Comparison of ENCODE assay signal across 11 cellular contexts in the genomic region with DNA sequence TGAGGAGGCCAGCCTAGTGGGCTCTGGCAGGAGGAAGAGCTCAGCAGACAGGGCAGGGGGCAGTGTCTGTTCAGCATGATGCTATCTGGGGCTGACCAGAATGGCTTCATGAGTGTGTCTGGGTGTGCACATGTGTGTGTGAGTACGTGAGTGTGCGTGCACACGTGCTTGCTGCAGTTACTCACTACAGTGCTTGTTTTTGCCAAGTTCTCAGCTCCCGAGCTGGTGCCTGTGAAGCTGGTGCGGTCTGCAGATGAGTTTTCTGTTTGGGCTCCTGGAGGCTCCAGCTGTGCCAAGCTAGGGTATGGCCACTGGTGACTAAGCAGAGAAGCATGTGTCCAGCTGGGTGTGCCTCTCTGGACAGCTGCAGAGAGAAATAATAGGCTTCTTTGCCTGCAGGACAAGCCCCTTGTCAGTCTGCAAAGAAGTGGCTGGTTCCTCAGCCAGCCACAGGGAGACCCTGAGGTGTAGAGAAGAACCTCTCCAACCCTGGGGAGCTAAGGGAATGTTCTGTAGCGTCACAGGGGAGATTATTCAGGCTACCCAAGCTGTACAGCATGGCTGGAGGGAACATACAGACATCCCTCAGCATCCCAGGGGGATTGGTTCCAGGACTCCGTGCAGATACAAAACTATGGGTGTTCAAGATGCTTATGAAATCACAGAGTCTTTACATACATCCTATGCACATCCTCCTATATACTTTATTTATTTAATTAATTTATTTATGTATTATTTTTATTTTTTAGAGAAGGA. TPM values are rescaled to one million over a fixed set of nuclear protein-coding genes. Genes with fewer than 3 reads are reported as not detected.
A peak's percentile ranks its signal among the peaks of the same experiment; 100 is the strongest.
DNase-seq lines count a peak whose midpoint lies in the region; ATAC-seq and TF ChIP-seq lines count a peak whose summit lies in the region.
"Had no signal": no experiment of that assay in that cellular context is flagged by ENCODE, and none has a peak within 500 bp of the region (broad histone marks: within the 10 kb centered on the region; RNA-seq: fewer than 3 reads in every experiment).

No MANE protein-coding gene starts in this region.

- WGBS in adrenal gland, 4 donors, result 27 to 73% (median 56%) methylated on average over 7 of the region's 7 CpGs
- 77 to 94% (median 88%) methylated on average over 7 of the region's 7 CpGs for WGBS in spleen, 5 donors

- no peak overlapping the region for H3K4me2 ChIP-seq in neural progenitor cell

- intact Hi-C loops in adrenal gland (cut with DNase I) (no loop called here), left cardiac atrium (cut with DNase I) (no loop called here), spleen (cut with DNase I; ENCODE audit: low total_unique reads) (no loop called here)

- H3K36me3 ChIP-seq in adrenal gland (replicated peaks in 1 of 2) (no peaks in the 10 kb centered on the region), skeletal muscle tissue (ENCODE audit: control insufficient read depth in 3 of 3, insufficient read depth in 3 of 3, low read length in 3 of 3) (no peaks in the 10 kb centered on the region), spleen (no peaks in the 10 kb centered on the region), neural progenitor cell (no peaks in the 10 kb centered on the region)

- H3K4me1 Mint-ChIP-seq in effector memory CD8-positive, alpha-beta T cell (ENCODE audit: low read depth in 2 of 2), result no peaks in the 10 kb centered on the region
- H3K4me1 Mint-ChIP-seq in neural progenitor cell, result peaks cover 21% of the 10 kb centered on the region

- H3K4me3 ChIP-seq in adrenal gland (no peak overlapping the region), skeletal muscle tissue (ENCODE audit: low read length in 3 of 3) (peak overlapping the region in 2 of 3 donors; percentile 22 to 41), spleen (no peak overlapping the region), neural progenitor cell (no peak overlapping the region)
- H3K4me3 ChIP-seq: GM12878 had no signal

- H3K27ac ChIP-seq in adrenal gland, result peak overlapping the region in 1 of 5 donors; percentile 57
- H3K27ac ChIP-seq in skeletal muscle tissue (ENCODE audit: low read depth, low read length), result peak overlapping the region; percentile 36
- H3K27ac ChIP-seq in spleen, result no peak overlapping the region
- no peak overlapping the region for H3K27ac ChIP-seq in neural progenitor cell

- H3F3A ChIP-seq in neural progenitor cell (ENCODE audit: low read depth), result no peaks in the 10 kb centered on the region

- H3K79me2 ChIP-seq in neural progenitor cell (ENCODE audit: low read depth), result no peaks in the 10 kb centered on the region

- no peaks in the 10 kb centered on the region for H4K20me1 ChIP-seq in neural progenitor cell (ENCODE audit: low read depth)

- H3K27ac Mint-ChIP-seq in effector memory CD8-positive, alpha-beta T cell, result no peak overlapping the region
- H3K27ac Mint-ChIP-seq in neural progenitor cell, result no peak overlapping the region
- H3K27ac Mint-ChIP-seq: activated naive CD8-positive, alpha-beta T cell treated with anti-CD3 and anti-CD28 coated beads, Interleukin-2, amount 10 ng/mL, durations not matched to agents 7 days and 5 days; memory B cell had no signal

- H3K9me3 ChIP-seq in adrenal gland (replicated peaks in 1 of 3) (no peaks in the 10 kb centered on the region), skeletal muscle tissue (ENCODE audit: control insufficient read depth in 3 of 3, low read length in 3 of 3) (no peaks in the 10 kb centered on the region), spleen (no peaks in the 10 kb centered on the region), neural progenitor cell (ENCODE audit: low read depth) (no peaks in the 10 kb centered on the region)

- H3K4me3 Mint-ChIP-seq in effector memory CD8-positive, alpha-beta T cell, result no peak overlapping the region
- no peak overlapping the region for H3K4me3 Mint-ChIP-seq in neural progenitor cell
- H3K4me3 Mint-ChIP-seq: activated naive CD8-positive, alpha-beta T cell treated with anti-CD3 and anti-CD28 coated beads, Interleukin-2, amount 10 ng/mL, durations not matched to agents 7 days and 5 days; memory B cell had no signal

- H2AFZ ChIP-seq in neural progenitor cell (replicated peaks), result no peak overlapping the region

- peak; percentile 61 for DNase-seq in GOT3 (lab: John Stamatoyannopoulos, UW)
- peak; percentile 36 to 89 (median 80) for DNase-seq in adrenal gland
- peak; percentile 70 for DNase-seq in left cardiac atrium
- DNase-seq in effector memory CD8-positive, alpha-beta T cell, result no peak
- DNase-seq in spleen, result no peak
- DNase-seq in NCI-H510A treated with DMSO at 0.1 percent for 48 hours (lab: John Stamatoyannopoulos, UW), result no peak
- DNase-seq in neural progenitor cell (ENCODE audit: low spot score), result no peak
- DNase-seq: activated naive CD8-positive, alpha-beta T cell treated with anti-CD3 and anti-CD28 coated beads, Interleukin-2, amount 10 ng/mL, durations not matched to agents 7 days and 5 days had no signal

- H3K4me1 ChIP-seq in adrenal gland (replicated peaks in 1 of 2) (peaks cover 15% of the 10 kb centered on the region in 2 donors), skeletal muscle tissue (ENCODE audit: control insufficient read depth in 3 of 3, insufficient read depth in 3 of 3, low read length in 3 of 3) (peaks cover 18 to 25% (median 22%) of the 10 kb centered on the region in 3 donors), spleen (peaks cover 0 to 36% (median 10%) of the 10 kb centered on the region in 6 donors), neural progenitor cell (no peaks in the 10 kb centered on the region)

- H3K27me3 ChIP-seq in adrenal gland (peaks cover 3% of the 10 kb centered on the region), skeletal muscle tissue (ENCODE audit: control insufficient read depth in 3 of 3, insufficient read depth in 3 of 3, low read length in 3 of 3) (no peaks in the 10 kb centered on the region), spleen (replicated peaks in 1 of 7) (no peaks in the 10 kb centered on the region), neural progenitor cell (no peaks in the 10 kb centered on the region)

- TF ChIP-seq CTCF in adrenal gland (IDR thresholded peaks at IDR 0.05), result no peak
- TF ChIP-seq CTCF in spleen (IDR thresholded peaks at IDR 0.05 in 8 of 11, conservative IDR thresholded peaks at IDR 0.05 in 3 of 11), result no peak
- no peak for TF ChIP-seq CTCF in neural progenitor cell (IDR thresholded peaks at IDR 0.05)

- H3K9me3 Mint-ChIP-seq in effector memory CD8-positive, alpha-beta T cell, result no peaks in the 10 kb centered on the region
- H3K9me3 Mint-ChIP-seq in neural progenitor cell, result no peaks in the 10 kb centered on the region
- H3K9me3 Mint-ChIP-seq: activated naive CD8-positive, alpha-beta T cell treated with anti-CD3 and anti-CD28 coated beads, Interleukin-2, amount 10 ng/mL, durations not matched to agents 7 days and 5 days; memory B cell had no signal

- H3K36me3 Mint-ChIP-seq in effector memory CD8-positive, alpha-beta T cell (ENCODE audit: insufficient read depth), result no peaks in the 10 kb centered on the region
- no peaks in the 10 kb centered on the region for H3K36me3 Mint-ChIP-seq in neural progenitor cell
- H3K36me3 Mint-ChIP-seq: activated naive CD8-positive, alpha-beta T cell treated with anti-CD3 and anti-CD28 coated beads, Interleukin-2, amount 10 ng/mL, durations not matched to agents 7 days and 5 days; memory B cell had no signal

- H3K27me3 Mint-ChIP-seq in effector memory CD8-positive, alpha-beta T cell, result peaks cover 6 to 17% of the 10 kb centered on the region in 2 donors
- H3K27me3 Mint-ChIP-seq in neural progenitor cell (ENCODE audit: insufficient read depth, low read depth), result peaks cover 6% of the 10 kb centered on the region
- H3K27me3 Mint-ChIP-seq: activated naive CD8-positive, alpha-beta T cell treated with anti-CD3 and anti-CD28 coated beads, Interleukin-2, amount 10 ng/mL, durations not matched to agents 7 days and 5 days had no signal

- H3K9ac ChIP-seq in skeletal muscle tissue (ENCODE audit: low read depth in 1 of 3, low read length in 3 of 3), result peak overlapping the region in 1 of 3 donors; percentile 54
- no peak overlapping the region for H3K9ac ChIP-seq in neural progenitor cell

- peak; percentile 51 to 90 for ATAC-seq in left cardiac atrium
- ATAC-seq in effector memory CD8-positive, alpha-beta T cell (replicated peaks), result no peak
- ATAC-seq: GM12878 had no signal

- peak in 1 of 2 donors; percentile 33 for TF ChIP-seq POLR2A in adrenal gland (IDR thresholded peaks at IDR 0.05)
- no peak for TF ChIP-seq POLR2A in spleen (IDR thresholded peaks at IDR 0.05)

RNA-seq across cellular contexts. Expression of gene FAM50B, which starts 40.2 kb away (rescaled TPM):
- total RNA-seq in adrenal gland, result 100 to 1,000 TPM in 1 of 8 donors, 10 to 100 TPM in 7; 10.6 to 119 (median 15.2) TPM
- 10 to 100 TPM in 1 of 3 donors, 1 to 10 TPM in 2; 5.9 to 15.7 (median 6.8) TPM for polyA plus RNA-seq in adrenal gland
- 10 to 100 TPM; 13.4 to 18.8 TPM for total RNA-seq in left cardiac atrium
- 12.0 TPM for total RNA-seq in skeletal muscle tissue
- 10 to 100 TPM in 2 of 7 donors, 1 to 10 TPM in 5; 7.3 to 11.8 (median 8.4) TPM for total RNA-seq in spleen
- 10 to 100 TPM in 2 of 3 donors, 1 to 10 TPM in 1; 6.6 to 13.3 (median 11.7) TPM for polyA plus RNA-seq in spleen
- 2.8 and 4.5 TPM in 2 replicates for total RNA-seq in neural progenitor cell (ENCODE audit: low replicate concordance)

RNA-seq across cellular contexts. Expression of gene PXDC1, which starts 57.4 kb away (rescaled TPM):
- total RNA-seq in adrenal gland, result 10 to 100 TPM; 15.7 to 46.7 (median 25.9) TPM
- 10 to 100 TPM; 12.9 to 36.3 (median 21.6) TPM for polyA plus RNA-seq in adrenal gland
- 10 to 100 TPM; 32.8 to 57.3 TPM for total RNA-seq in left cardiac atrium
- total RNA-seq in skeletal muscle tissue, result 14.1 TPM
- total RNA-seq in spleen, result 10 to 100 TPM; 21.1 to 51.5 (median 32.3) TPM
- 10 to 100 TPM; 17.7 to 40.1 (median 18.2) TPM for polyA plus RNA-seq in spleen
- 1.5 and 2.0 TPM in 2 replicates for total RNA-seq in neural progenitor cell (ENCODE audit: low replicate concordance)

Comparison
In these comparisons a context has a peak if more than half of its experiments do, and no peak if none do; other contexts are left out.
1. DNase-seq: peak in GOT3 (single experiment), adrenal gland (7 of 7) and left cardiac atrium (single experiment); none in effector memory CD8-positive, alpha-beta T cell (0 of 3), spleen (single experiment), NCI-H510A treated with DMSO at 0.1 percent for 48 hours (single experiment) and neural progenitor cell (single experiment).
2. H3K4me3 ChIP-seq: peak in skeletal muscle tissue (2 of 3); none in adrenal gland (0 of 4), spleen (0 of 8) and neural progenitor cell (single experiment).